ENCODE assay signal across 8 cellular contexts in genomic region chr20:33568378-33569289, GRCh38.
DNase-seq lines count a peak whose midpoint lies in the region; ATAC-seq, FAIRE-seq and TF ChIP-seq lines count a peak whose summit lies in the region.

No MANE protein-coding gene starts in this region.

- no peak for FAIRE-seq in RCC 7860 (lab: Jason Lieb, UNC)

- H3K4me3 Mint-ChIP-seq in H9 = peak overlapping the region; percentile 9 to 52; a peak in 4 of 5 replicates

- H3K4me1 ChIP-seq in H9 (ENCODE audit: insufficient read depth, low read length) = no peaks in the 10 kb centered on the region; the same call in 1 of the 2 replicates

- TF ChIP-seq CTCF in H9 (conservative IDR thresholded peaks at IDR 0.05) = no peak

- no peak overlapping the region for H2BK12ac ChIP-seq in H9 (ENCODE audit: insufficient read length, low read depth, low read length)

- no peak for ATAC-seq in stimulated activated naive CD8-positive, alpha-beta T cell treated with anti-CD3 and anti-CD28 coated beads, Interleukin-15, Interleukin-2, amounts not matched to agents 100 U/mL and 50 U/mL, for 24 hours
- no peak for ATAC-seq in HG02938 (IDR thresholded peaks at IDR 0.05; ENCODE audit: unreplicated experiment)

- H3K4me3 ChIP-seq in skin epidermis = no peak overlapping the region

- H3K4me2 ChIP-seq in H9 (ENCODE audit: insufficient read depth, insufficient read length, low read length) = no peak overlapping the region

- H3K27ac Mint-ChIP-seq in H9 = peak overlapping the region; percentile 19 to 95 (median 62); a peak in 5 of 7 replicates

- H3K18ac ChIP-seq in H9 (ENCODE audit: insufficient read length, low read depth, low read length) = no peak overlapping the region

- H4K20me1 ChIP-seq in H9 (ENCODE audit: control insufficient read depth, insufficient read depth, insufficient read length) = no peaks in the 10 kb centered on the region

- H4K8ac ChIP-seq in H9 (replicated peaks; ENCODE audit: insufficient read length, low read depth, low read length) = no peak overlapping the region

- H2BK20ac ChIP-seq in H9 (ENCODE audit: low read depth, low read length, poor library complexity, severe bottlenecking) = no peak overlapping the region

- no peak overlapping the region for H2BK120ac ChIP-seq in H9 (ENCODE audit: low read depth, low read length, poor library complexity, severe bottlenecking)

- peaks cover 41% of the 10 kb centered on the region for H3K27me3 Mint-ChIP-seq in H9 (ENCODE audit: low read depth)

- H3K27ac ChIP-seq in H9 (ENCODE audit: insufficient read length, low read depth, low read length) (no peak overlapping the region), skin epidermis (peak overlapping the region in 13 of 21 experiments; percentile 2 to 78 (median 54))

- no peak overlapping the region for H3T11ph ChIP-seq in H9 (ENCODE audit: low read length)

- no peak overlapping the region for H3K4ac ChIP-seq in H9 (ENCODE audit: low read depth, low read length)

- peaks cover 38 to 43% of the 10 kb centered on the region in 2 experiments for H3K4me1 Mint-ChIP-seq in H9

- H3K56ac ChIP-seq in H9 (ENCODE audit: insufficient read length, low read depth, low read length) = no peak overlapping the region

- peaks cover 3% of the 10 kb centered on the region; the same call in 1 of the 2 replicates for H3K27me3 ChIP-seq in H9 (ENCODE audit: insufficient read depth, low read length)

- H3K9ac ChIP-seq in H9 (ENCODE audit: extremely low read depth, insufficient read length, low read length) = no peak overlapping the region

- H2AK5ac ChIP-seq in H9 (ENCODE audit: insufficient read length, low read length) = no peak overlapping the region

- H3K23me2 ChIP-seq in H9 (ENCODE audit: insufficient read length, low read depth, low read length, poor library complexity, severe bottlenecking) = no peaks in the 10 kb centered on the region

- no peak overlapping the region for H4K5ac ChIP-seq in H9 (ENCODE audit: insufficient read length, low read depth, low read length)

- H4K91ac ChIP-seq in H9 (ENCODE audit: insufficient read length, low read depth, low read length) = no peak overlapping the region

- H3K23ac ChIP-seq in H9 (ENCODE audit: insufficient read length, low read depth, low read length) = no peak overlapping the region

- no peak overlapping the region for H2BK15ac ChIP-seq in H9 (ENCODE audit: low read depth, low read length)

- no peaks in the 10 kb centered on the region for H3K79me2 ChIP-seq in H9 (ENCODE audit: insufficient read depth, low read length)

- DNase-seq in H9 (peak; percentile 97), NCI-H526 treated with DMSO at 0.1 percent for 48 hours (lab: John Stamatoyannopoulos, UW) (peak; percentile 77), globus pallidus (ENCODE audit: low spot score) (peak; percentile 84), RCC 7860 (ENCODE audit: low spot score) (no peak), GF-D8 (lab: John Stamatoyannopoulos, UW) (no peak)
- no peak for DNase-seq in stimulated activated naive CD8-positive, alpha-beta T cell treated with anti-CD3 and anti-CD28 coated beads, Interleukin-15, Interleukin-2, amounts not matched to agents 100 U/mL and 50 U/mL, for 24 hours

- no peak overlapping the region for H3K14ac ChIP-seq in H9 (ENCODE audit: insufficient read depth, low read length)

- no peaks in the 10 kb centered on the region for H3K79me1 ChIP-seq in H9 (ENCODE audit: insufficient read depth, low read depth, low read length, poor library complexity, severe bottlenecking)

- WGBS in H9 (ENCODE audit: extremely low coverage, insufficient read length, low lambda C conversion rate) = no CpG with 5 or more reads among the region's 11 CpGs

- no peaks in the 10 kb centered on the region for H3K36me3 Mint-ChIP-seq in H9 (ENCODE audit: insufficient read depth in 1 of 3, low read depth in 3 of 3)

- no peaks in the 10 kb centered on the region for H3K9me3 ChIP-seq in H9 (ENCODE audit: control insufficient read depth, low read depth, low read length)

- no peaks in the 10 kb centered on the region for H3K9me3 Mint-ChIP-seq in H9

- H2BK5ac ChIP-seq in H9 (ENCODE audit: insufficient read length, low read length) = no peak overlapping the region

- no peak overlapping the region for H2AFZ ChIP-seq in H9 (ENCODE audit: low read length)

Comparison
In these comparisons a context has a peak if more than half of its experiments do, and no peak if none do; other contexts are left out.
1. DNase-seq: peak in H9 (single experiment), NCI-H526 treated with DMSO at 0.1 percent for 48 hours (single experiment) and globus pallidus (single experiment); none in RCC 7860 (single experiment), stimulated activated naive CD8-positive, alpha-beta T cell treated with anti-CD3 and anti-CD28 coated beads, Interleukin-15, Interleukin-2, amounts not matched to agents 100 U/mL and 50 U/mL, for 24 hours (single experiment) and GF-D8 (single experiment).